In the genomic region with DNA sequence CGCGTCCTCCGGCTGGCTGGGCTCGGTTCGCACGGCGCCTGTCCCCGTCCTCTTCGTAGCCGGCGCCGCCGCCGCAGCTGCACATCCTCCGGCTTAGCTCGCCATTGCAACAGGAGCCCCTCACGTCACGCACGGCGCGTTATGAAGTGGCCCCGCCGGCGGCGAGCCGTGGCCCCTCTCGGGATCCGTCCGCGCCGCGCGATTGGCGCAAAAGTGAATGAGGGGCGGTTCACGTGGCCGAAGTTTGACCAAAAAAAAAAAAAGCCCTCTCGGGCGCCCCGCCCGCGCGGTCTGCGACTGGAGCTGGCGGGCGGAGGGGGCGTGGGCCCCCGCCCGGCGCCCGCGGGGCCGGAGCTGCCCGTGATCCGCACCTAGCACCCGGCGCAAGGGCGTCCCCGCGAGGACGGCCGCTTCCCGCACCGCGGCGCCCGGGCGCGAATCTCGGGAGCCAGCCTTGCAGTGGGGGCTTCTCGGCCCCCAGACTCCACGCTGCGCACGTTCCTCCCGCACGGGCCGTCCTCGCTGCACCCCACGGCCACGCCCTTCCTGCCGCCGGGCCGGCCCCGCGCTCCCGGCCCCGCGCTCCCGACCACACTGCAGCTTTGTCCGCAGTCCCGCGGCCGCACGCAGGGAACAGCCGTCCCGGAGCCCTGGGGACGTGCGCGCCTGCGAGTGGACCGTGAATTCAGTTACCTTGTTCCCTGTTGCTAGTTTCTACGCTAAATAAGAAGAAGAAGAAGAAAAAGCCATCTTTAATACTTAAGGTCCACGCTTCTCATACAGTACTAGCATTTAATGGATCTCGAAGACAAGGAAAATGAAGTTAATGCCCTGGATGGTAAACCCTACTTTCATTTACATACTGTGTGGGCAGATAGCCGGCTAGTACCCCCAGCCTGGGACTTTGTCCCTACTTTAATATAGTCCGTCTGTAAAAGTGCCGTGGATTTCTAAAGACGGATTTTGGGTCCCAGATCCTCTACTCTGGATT, we compare ENCODE assay signal across 8 cellular contexts. TPM values are rescaled to one million over a fixed set of nuclear protein-coding genes. Genes with fewer than 3 reads are reported as not detected.
DNase-seq lines count a peak whose midpoint lies in the region; ATAC-seq lines count a peak whose summit lies in the region.

A gene with protein sequence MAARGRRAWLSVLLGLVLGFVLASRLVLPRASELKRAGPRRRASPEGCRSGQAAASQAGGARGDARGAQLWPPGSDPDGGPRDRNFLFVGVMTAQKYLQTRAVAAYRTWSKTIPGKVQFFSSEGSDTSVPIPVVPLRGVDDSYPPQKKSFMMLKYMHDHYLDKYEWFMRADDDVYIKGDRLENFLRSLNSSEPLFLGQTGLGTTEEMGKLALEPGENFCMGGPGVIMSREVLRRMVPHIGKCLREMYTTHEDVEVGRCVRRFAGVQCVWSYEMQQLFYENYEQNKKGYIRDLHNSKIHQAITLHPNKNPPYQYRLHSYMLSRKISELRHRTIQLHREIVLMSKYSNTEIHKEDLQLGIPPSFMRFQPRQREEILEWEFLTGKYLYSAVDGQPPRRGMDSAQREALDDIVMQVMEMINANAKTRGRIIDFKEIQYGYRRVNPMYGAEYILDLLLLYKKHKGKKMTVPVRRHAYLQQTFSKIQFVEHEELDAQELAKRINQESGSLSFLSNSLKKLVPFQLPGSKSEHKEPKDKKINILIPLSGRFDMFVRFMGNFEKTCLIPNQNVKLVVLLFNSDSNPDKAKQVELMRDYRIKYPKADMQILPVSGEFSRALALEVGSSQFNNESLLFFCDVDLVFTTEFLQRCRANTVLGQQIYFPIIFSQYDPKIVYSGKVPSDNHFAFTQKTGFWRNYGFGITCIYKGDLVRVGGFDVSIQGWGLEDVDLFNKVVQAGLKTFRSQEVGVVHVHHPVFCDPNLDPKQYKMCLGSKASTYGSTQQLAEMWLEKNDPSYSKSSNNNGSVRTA (minus strand): TSS at position 219 of the 991 bp plus-strand sequence. CDS start 592 bp downstream, outside the sequence.

- ATAC-seq in GM18861 (IDR thresholded peaks at IDR 0.05; ENCODE audit: unreplicated experiment) (peak; percentile 75), HG03095 (IDR thresholded peaks at IDR 0.05; ENCODE audit: unreplicated experiment) (peak; percentile 66)

- DNase-seq in ACHN (peak; percentile 88), NCI-H345 (lab: John Stamatoyannopoulos, UW) (peak; percentile 75), cerebellum (ENCODE audit: low spot score) (peak; percentile 82), kidney glomerular epithelial cell (lab: John Stamatoyannopoulos, UW) (peak; percentile 53)
- DNase-seq in activated CD4-positive, alpha-beta T cell treated with anti-CD3 and anti-CD28 coated beads for 1 hour: peak; percentile 72
- DNase-seq in stimulated activated CD4-positive, alpha-beta T cell treated with anti-CD3 and anti-CD28 coated beads, Interleukin-15, amount 100 ng/mL, for 48 hours (ENCODE audit: low read depth in 2 of 2): peak; percentile 76 to 83

- in situ Hi-C loops in ACHN (cut with HindIII; ENCODE audit: low pct_ligation_motif_present, low pct_unique_long_range_greater_than_20kb, low sequenced_read_pairs): no loop called here

RNA-seq across cellular contexts. Expression of the gene that starts here (rescaled TPM):
- total RNA-seq in cerebellum: 40.9 TPM

Comparison
In these comparisons a context has a peak if more than half of its experiments do, and no peak if none do; other contexts are left out.
1. Peak in every context shown above with its lines: DNase-seq and ATAC-seq.